ENCODE assay signal across 10 cellular contexts in the genomic region with DNA sequence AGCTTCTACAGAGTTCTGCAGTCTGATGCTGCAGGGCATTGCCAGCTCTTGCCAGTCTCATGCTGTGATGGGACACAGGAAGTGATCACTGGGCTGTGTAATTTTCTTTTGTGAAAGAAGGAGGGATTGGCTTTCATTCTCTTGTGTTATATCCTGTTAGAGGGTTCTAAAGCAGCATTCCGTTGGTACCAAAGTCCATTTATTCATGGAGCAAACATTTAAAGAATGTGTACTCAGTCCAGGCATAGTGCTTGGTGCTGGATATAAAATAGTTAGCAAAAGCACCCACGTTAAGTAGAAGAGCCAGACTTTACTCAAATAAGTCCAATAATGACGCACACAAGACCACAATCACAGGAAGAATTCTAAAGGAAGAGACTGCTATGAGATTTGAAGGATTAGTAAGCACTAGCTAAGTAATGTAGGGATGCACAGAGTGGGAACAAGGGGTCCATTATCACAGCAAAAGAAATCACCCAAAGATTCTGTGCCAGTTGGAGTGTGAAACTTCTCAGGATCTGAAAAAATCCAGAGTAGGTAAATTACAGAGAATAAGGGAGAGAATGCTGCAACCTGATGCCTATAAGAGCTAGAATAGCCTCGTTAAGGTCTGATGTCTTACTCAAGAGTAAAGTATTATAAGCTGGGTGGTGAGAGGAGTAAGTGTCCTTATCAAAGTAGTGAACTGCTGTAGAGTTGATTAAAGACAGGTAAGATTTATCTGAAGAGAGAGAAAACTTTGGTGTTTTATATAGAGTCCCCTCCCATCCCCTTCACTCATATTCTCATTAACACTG.
DNase-seq lines count a peak whose midpoint lies in the region; TF ChIP-seq lines count a peak whose summit lies in the region.
"Had no signal": no experiment of that assay in that cellular context is flagged by ENCODE, and none has a peak within 500 bp of the region (broad histone marks: within the 10 kb centered on the region; RNA-seq: fewer than 3 reads in every experiment).

No MANE protein-coding gene starts in this region.

- no peaks in the 10 kb centered on the region for H3K4me1 Mint-ChIP-seq in activated CD4-positive, alpha-beta memory T cell treated with anti-CD3 and anti-CD28 coated beads for 36 hours (ENCODE audit: low read depth)
- peaks cover 12% of the 10 kb centered on the region for H3K4me1 Mint-ChIP-seq in nephron progenitor cell

- H3K36me3 Mint-ChIP-seq in activated CD4-positive, alpha-beta memory T cell treated with anti-CD3 and anti-CD28 coated beads for 36 hours: no peaks in the 10 kb centered on the region
- no peaks in the 10 kb centered on the region for H3K36me3 Mint-ChIP-seq in nephron progenitor cell (ENCODE audit: low read depth)

- H3K4me3 Mint-ChIP-seq in activated CD4-positive, alpha-beta memory T cell treated with anti-CD3 and anti-CD28 coated beads for 36 hours: no peak overlapping the region
- H3K4me3 Mint-ChIP-seq in nephron progenitor cell: no peak overlapping the region
- H3K4me3 Mint-ChIP-seq: stimulated activated naive CD8-positive, alpha-beta T cell treated with anti-CD3 and anti-CD28 coated beads, Interleukin-15, Interleukin-2, amounts not matched to agents 100 ng/mL and 50 ng/mL, for 24 hours had no signal

- TF ChIP-seq CTCF in RWPE1 (conservative IDR thresholded peaks at IDR 0.05; ENCODE audit: low read depth): no peak
- TF ChIP-seq CTCF in fibroblast of the aortic adventitia (IDR thresholded peaks at IDR 0.05; ENCODE audit: insufficient read depth, low read length): no peak
- TF ChIP-seq CTCF in nephron progenitor cell (IDR thresholded peaks at IDR 0.05): no peak

- no peak overlapping the region for H3K4me3 ChIP-seq in fibroblast of the aortic adventitia (ENCODE audit: low read depth, low read length)
- H3K4me3 ChIP-seq in skeletal muscle cell (ENCODE audit: low read depth, low read length): no peak overlapping the region
- H3K4me3 ChIP-seq: GM12878 had no signal

- H3K9me3 Mint-ChIP-seq in activated CD4-positive, alpha-beta memory T cell treated with anti-CD3 and anti-CD28 coated beads for 36 hours: peaks cover 4% of the 10 kb centered on the region
- no peaks in the 10 kb centered on the region for H3K9me3 Mint-ChIP-seq in nephron progenitor cell

- CTCF ChIA-PET in RWPE1 (lab: Yijun Ruan, JAX): no interaction called here
- CTCF ChIA-PET in activated CD4-positive, alpha-beta memory T cell treated with anti-CD3 and anti-CD28 coated beads for 36 hours (lab: Charles Lee): no interaction called here

- H3K27ac ChIP-seq in RWPE1: no peak overlapping the region

- H3K27me3 Mint-ChIP-seq in activated CD4-positive, alpha-beta memory T cell treated with anti-CD3 and anti-CD28 coated beads for 36 hours: no peaks in the 10 kb centered on the region
- H3K27me3 Mint-ChIP-seq in nephron progenitor cell (ENCODE audit: low read depth, poor library complexity): no peaks in the 10 kb centered on the region
- H3K27me3 Mint-ChIP-seq: stimulated activated naive CD8-positive, alpha-beta T cell treated with anti-CD3 and anti-CD28 coated beads, Interleukin-15, Interleukin-2, amounts not matched to agents 100 ng/mL and 50 ng/mL, for 24 hours had no signal

- POLR2A ChIA-PET in RWPE1 (lab: Yijun Ruan, JAX; ENCODE audit: low non-redundant PET): no interaction called here
- POLR2A ChIA-PET in activated CD4-positive, alpha-beta memory T cell treated with anti-CD3 and anti-CD28 coated beads for 36 hours (lab: Charles Lee): no interaction called here

- DNase-seq in H4 (ENCODE audit: low spot score): peak; percentile 92
- peak; percentile 74 for DNase-seq in RWPE1 (ENCODE audit: low spot score)
- DNase-seq in fibroblast of the aortic adventitia (ENCODE audit: low read depth): peak; percentile 98
- DNase-seq in skeletal muscle cell (ENCODE audit: low read depth): peak; percentile 93
- no peak for DNase-seq in activated CD4-positive, alpha-beta memory T cell treated with anti-CD3 and anti-CD28 coated beads for 36 hours
- no peak for DNase-seq in middle frontal gyrus (ENCODE audit: extremely low spot score, low spot score)
- DNase-seq in stimulated activated CD4-positive, alpha-beta T cell treated with anti-CD3 and anti-CD28 coated beads, Interleukin-4, amount 100 ng/mL, for 1 hour: no peak
- no peak for DNase-seq in nephron progenitor cell

- no peak overlapping the region for H3K27ac Mint-ChIP-seq in activated CD4-positive, alpha-beta memory T cell treated with anti-CD3 and anti-CD28 coated beads for 36 hours
- H3K27ac Mint-ChIP-seq in nephron progenitor cell: no peak overlapping the region
- H3K27ac Mint-ChIP-seq: stimulated activated naive CD8-positive, alpha-beta T cell treated with anti-CD3 and anti-CD28 coated beads, Interleukin-15, Interleukin-2, amounts not matched to agents 100 ng/mL and 50 ng/mL, for 24 hours had no signal

- intact Hi-C loops in activated CD4-positive, alpha-beta memory T cell treated with anti-CD3 and anti-CD28 coated beads for 36 hours (cut with micrococcal nuclease): no loop called here

Comparison
In these comparisons a context has a peak if more than half of its experiments do, and no peak if none do; other contexts are left out.
1. DNase-seq: peak in H4 (single experiment), RWPE1 (single experiment), fibroblast of the aortic adventitia (single experiment) and skeletal muscle cell (single experiment); none in activated CD4-positive, alpha-beta memory T cell treated with anti-CD3 and anti-CD28 coated beads for 36 hours (single experiment), middle frontal gyrus (single experiment), stimulated activated CD4-positive, alpha-beta T cell treated with anti-CD3 and anti-CD28 coated beads, Interleukin-4, amount 100 ng/mL, for 1 hour (single experiment) and nephron progenitor cell (single experiment).